ENCODE assay signal across 18 cellular contexts in the genomic region with DNA sequence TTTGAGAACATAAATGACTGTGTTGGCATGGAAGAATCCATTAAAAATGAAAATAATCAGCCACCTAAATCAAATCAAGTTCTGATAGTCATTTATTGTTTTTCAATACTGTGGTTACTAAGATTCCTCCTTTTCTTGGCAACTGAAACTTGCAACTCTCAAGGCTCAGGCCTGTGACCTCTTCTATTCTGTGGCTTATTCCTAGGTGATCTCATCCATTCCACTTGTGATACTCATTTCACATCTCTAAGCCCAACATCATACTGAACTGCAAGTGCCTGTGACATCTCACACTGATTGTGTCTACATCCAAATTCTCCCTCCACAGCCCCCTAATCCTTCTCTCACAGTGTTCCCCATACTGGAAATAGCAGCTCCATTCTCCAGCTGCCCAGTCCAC. TPM values are rescaled to one million over a fixed set of nuclear protein-coding genes. Genes with fewer than 3 reads are reported as not detected.
DNase-seq lines count a peak whose midpoint lies in the region; ATAC-seq and TF ChIP-seq lines count a peak whose summit lies in the region.
"Had no signal": no experiment of that assay in that cellular context is flagged by ENCODE, and none has a peak within 500 bp of the region (broad histone marks: within the 10 kb centered on the region; RNA-seq: fewer than 3 reads in every experiment).

No MANE protein-coding gene starts in this region.

- H3K9me3 Mint-ChIP-seq in activated naive CD4-positive, alpha-beta T cell treated with anti-CD3 and anti-CD28 coated beads, Interleukin-2, amount 50 U/mL, for 72 hours = no peaks in the 10 kb centered on the region
- H3K9me3 Mint-ChIP-seq: activated naive CD4-positive, alpha-beta T cell treated with anti-CD3 and anti-CD28 coated beads, Interleukin-2, amount 50 U/mL, for 24 hours; T-helper 1 cell treated with Interleukin-12 subunit alpha and Interleukin-12 subunit beta and Interleukin-4 antibody, amounts not matched to agents 30 μg/mL and 1 μg/mL, for 36 hours had no signal

- DNase-seq in activated naive CD4-positive, alpha-beta T cell treated with anti-CD3 and anti-CD28 coated beads, Interleukin-2, amount 50 U/mL, for 72 hours (ENCODE audit: low spot score in 2 of 2) = no peak
- no peak for DNase-seq in activated naive CD4-positive, alpha-beta T cell (lab: John Stamatoyannopoulos, UW)
- DNase-seq in fibroblast of the conjunctiva (ENCODE audit: low read depth) = peak; percentile 24
- peak; percentile 40 for DNase-seq in stromal cell of bone marrow (ENCODE audit: low read depth)
- DNase-seq: activated CD8-positive, alpha-beta memory T cell treated with anti-CD3 and anti-CD28 coated beads, Interleukin-2, amount 50 U/mL, for 4 hours; COR-L47; NCI-H2081 treated with DMSO at 0.1 percent for 48 hours; Peyer's patch; testis had no signal

- ATAC-seq in activated naive CD4-positive, alpha-beta T cell treated with anti-CD3 and anti-CD28 coated beads, Interleukin-2, amount 50 U/mL, for 72 hours = peak; percentile 39 to 93
- ATAC-seq in SK-N-SH treated with all-trans-retinoic acid at 6 μM for 48 hours (peak; percentile 69), GM19351 (IDR thresholded peaks at IDR 0.05; ENCODE audit: unreplicated experiment) (no peak), GM21576 (IDR thresholded peaks at IDR 0.05; ENCODE audit: unreplicated experiment) (no peak), GM18505 (IDR thresholded peaks at IDR 0.05; ENCODE audit: unreplicated experiment) (no peak)
- ATAC-seq: A549, left lobe of liver had no signal

- TF ChIP-seq POLR2A in GM18505 (IDR thresholded peaks at IDR 0.05; ENCODE audit: borderline replicate concordance, extremely low read depth, insufficient read depth, insufficient read length) = no peak

- H3K27ac Mint-ChIP-seq in activated naive CD4-positive, alpha-beta T cell treated with anti-CD3 and anti-CD28 coated beads, Interleukin-2, amount 50 U/mL, for 72 hours = no peak overlapping the region
- H3K27ac Mint-ChIP-seq: activated naive CD4-positive, alpha-beta T cell treated with anti-CD3 and anti-CD28 coated beads, Interleukin-2, amount 50 U/mL, for 24 hours; T-helper 1 cell treated with Interleukin-12 subunit alpha and Interleukin-12 subunit beta and Interleukin-4 antibody, amounts not matched to agents 30 μg/mL and 1 μg/mL, for 36 hours had no signal

- H3K36me3 Mint-ChIP-seq in activated naive CD4-positive, alpha-beta T cell treated with anti-CD3 and anti-CD28 coated beads, Interleukin-2, amount 50 U/mL, for 72 hours = no peaks in the 10 kb centered on the region
- H3K36me3 Mint-ChIP-seq: activated naive CD4-positive, alpha-beta T cell treated with anti-CD3 and anti-CD28 coated beads, Interleukin-2, amount 50 U/mL, for 24 hours had no signal

TF ChIP-seq in SK-N-SH treated with all-trans-retinoic acid at 6 μM for 48 hours, 23 proteins besides CTCF, POLR2A, EP300 and RAD21:
- TF ChIP-seq, protein P1, sequence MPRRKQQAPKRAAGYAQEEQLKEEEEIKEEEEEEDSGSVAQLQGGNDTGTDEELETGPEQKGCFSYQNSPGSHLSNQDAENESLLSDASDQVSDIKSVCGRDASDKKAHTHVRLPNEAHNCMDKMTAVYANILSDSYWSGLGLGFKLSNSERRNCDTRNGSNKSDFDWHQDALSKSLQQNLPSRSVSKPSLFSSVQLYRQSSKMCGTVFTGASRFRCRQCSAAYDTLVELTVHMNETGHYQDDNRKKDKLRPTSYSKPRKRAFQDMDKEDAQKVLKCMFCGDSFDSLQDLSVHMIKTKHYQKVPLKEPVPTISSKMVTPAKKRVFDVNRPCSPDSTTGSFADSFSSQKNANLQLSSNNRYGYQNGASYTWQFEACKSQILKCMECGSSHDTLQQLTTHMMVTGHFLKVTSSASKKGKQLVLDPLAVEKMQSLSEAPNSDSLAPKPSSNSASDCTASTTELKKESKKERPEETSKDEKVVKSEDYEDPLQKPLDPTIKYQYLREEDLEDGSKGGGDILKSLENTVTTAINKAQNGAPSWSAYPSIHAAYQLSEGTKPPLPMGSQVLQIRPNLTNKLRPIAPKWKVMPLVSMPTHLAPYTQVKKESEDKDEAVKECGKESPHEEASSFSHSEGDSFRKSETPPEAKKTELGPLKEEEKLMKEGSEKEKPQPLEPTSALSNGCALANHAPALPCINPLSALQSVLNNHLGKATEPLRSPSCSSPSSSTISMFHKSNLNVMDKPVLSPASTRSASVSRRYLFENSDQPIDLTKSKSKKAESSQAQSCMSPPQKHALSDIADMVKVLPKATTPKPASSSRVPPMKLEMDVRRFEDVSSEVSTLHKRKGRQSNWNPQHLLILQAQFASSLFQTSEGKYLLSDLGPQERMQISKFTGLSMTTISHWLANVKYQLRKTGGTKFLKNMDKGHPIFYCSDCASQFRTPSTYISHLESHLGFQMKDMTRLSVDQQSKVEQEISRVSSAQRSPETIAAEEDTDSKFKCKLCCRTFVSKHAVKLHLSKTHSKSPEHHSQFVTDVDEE (CRISPR knock-in tag; IDR thresholded peaks at IDR 0.05) = no peak
- peak; percentile 81 for TF ChIP-seq ISL1 (CRISPR knock-in tag; IDR thresholded peaks at IDR 0.05)

RNA-seq across cellular contexts. Expression of a gene that starts 4.8 kb away (rescaled TPM):
- not detected for total RNA-seq in activated naive CD4-positive, alpha-beta T cell treated with anti-CD3 and anti-CD28 coated beads, Interleukin-2, amount 50 U/mL, for 72 hours
- total RNA-seq: endothelial cell of umbilical vein, left lobe of liver had no signal

Comparison
In these comparisons a context has a peak if more than half of its experiments do, and no peak if none do; other contexts are left out.
1. ATAC-seq: peak in activated naive CD4-positive, alpha-beta T cell treated with anti-CD3 and anti-CD28 coated beads, Interleukin-2, amount 50 U/mL, for 72 hours (2 of 2) and SK-N-SH treated with all-trans-retinoic acid at 6 μM for 48 hours (single experiment); none in GM19351 (single experiment), GM21576 (single experiment) and GM18505 (single experiment).
2. DNase-seq: peak in fibroblast of the conjunctiva (single experiment) and stromal cell of bone marrow (single experiment); none in activated naive CD4-positive, alpha-beta T cell treated with anti-CD3 and anti-CD28 coated beads, Interleukin-2, amount 50 U/mL, for 72 hours (0 of 2) and activated naive CD4-positive, alpha-beta T cell (0 of 4).